ENCODE assay signal across 11 cellular contexts in genomic region chr12:92912052-92912451, GRCh38. TPM values are rescaled to one million over a fixed set of nuclear protein-coding genes. Genes with fewer than 3 reads are reported as not detected.
DNase-seq lines count a peak whose midpoint lies in the region; ATAC-seq, FAIRE-seq and TF ChIP-seq lines count a peak whose summit lies in the region.
"Had no signal": no experiment of that assay in that cellular context is flagged by ENCODE, and none has a peak within 500 bp of the region (broad histone marks: within the 10 kb centered on the region; RNA-seq: fewer than 3 reads in every experiment).

No MANE protein-coding gene starts in this region.

- CTCF ChIA-PET in CD8-positive, alpha-beta T cell (lab: Charles Lee), result no interaction called here
- CTCF ChIA-PET in IMR-90 (lab: Yijun Ruan, JAX), result no interaction called here

- no peak overlapping the region for H4K91ac ChIP-seq in IMR-90 (ENCODE audit: insufficient read depth, low read depth, low read length)

- peak; percentile 56 for ATAC-seq in CD8-positive, alpha-beta T cell
- ATAC-seq in IMR-90 (ENCODE audit: low read depth) (no peak), GM21423 (IDR thresholded peaks at IDR 0.05; ENCODE audit: unreplicated experiment) (no peak), GM18517 (IDR thresholded peaks at IDR 0.05; ENCODE audit: unreplicated experiment) (no peak)
- peak; percentile 97 for ATAC-seq in activated T-helper 17 cell treated with anti-CD3 and anti-CD28 coated beads, Interleukin-2, amount 50 U/mL, for 72 hours (replicated peaks)

- H3K9me1 ChIP-seq in IMR-90 (ENCODE audit: insufficient read depth, low read length) (peaks cover 5% of the 10 kb centered on the region; the same call in 1 of the 2 replicates), keratinocyte (ENCODE audit: control insufficient read depth, extremely low read depth, insufficient read depth, low read length) (no peaks in the 10 kb centered on the region)

- no peaks in the 10 kb centered on the region for H3K36me3 ChIP-seq in CD8-positive, alpha-beta T cell (ENCODE audit: insufficient read depth, low read length)
- H3K36me3 ChIP-seq in IMR-90 (ENCODE audit: control insufficient read depth, insufficient read depth, low read length) (no peaks in the 10 kb centered on the region), keratinocyte (ENCODE audit: control insufficient read depth in 2 of 2, extremely low read depth in 1 of 2, insufficient read depth in 2 of 2, low read length in 2 of 2) (no peaks in the 10 kb centered on the region)

- no peak for TF ChIP-seq CTCF in CD8-positive, alpha-beta T cell (IDR thresholded peaks at IDR 0.05)
- TF ChIP-seq CTCF in IMR-90 (conservative IDR thresholded peaks at IDR 0.05; ENCODE audit: low read depth, low read length), result no peak
- no peak for TF ChIP-seq CTCF in keratinocyte (optimal IDR thresholded peaks at IDR 0.05 in 1 of 3, IDR thresholded peaks at IDR 0.05 in 1 of 3, conservative IDR thresholded peaks at IDR 0.05 in 1 of 3; ENCODE audit: extremely low read depth in 1 of 3, insufficient read depth in 2 of 3, low read length in 3 of 3)

- H2BK120ac ChIP-seq in IMR-90 (ENCODE audit: low read depth, low read length), result no peak overlapping the region

- no peaks in the 10 kb centered on the region for H3K27me3 Mint-ChIP-seq in CD8-positive, alpha-beta T cell (ENCODE audit: low read depth)
- H3K27me3 Mint-ChIP-seq in activated T-helper 17 cell treated with anti-CD3 and anti-CD28 coated beads, Interleukin-2, amount 50 U/mL, for 72 hours, result no peaks in the 10 kb centered on the region

- peaks cover 26 to 68% of the 10 kb centered on the region in 2 experiments for H3K79me1 ChIP-seq in IMR-90 (ENCODE audit: low read depth in 1 of 2, low read length in 2 of 2)

- H4K20me1 ChIP-seq in IMR-90 (ENCODE audit: insufficient read depth, low read length) (peaks cover 36% of the 10 kb centered on the region), keratinocyte (ENCODE audit: control insufficient read depth, extremely low read depth, insufficient read depth, low read length) (no peaks in the 10 kb centered on the region)

- H3K9me3 Mint-ChIP-seq in CD8-positive, alpha-beta T cell, result no peaks in the 10 kb centered on the region
- no peaks in the 10 kb centered on the region for H3K9me3 Mint-ChIP-seq in activated T-helper 17 cell treated with anti-CD3 and anti-CD28 coated beads, Interleukin-2, amount 50 U/mL, for 72 hours

- no peak for TF ChIP-seq POLR2A in IMR-90 (IDR thresholded peaks at IDR 0.05; ENCODE audit: low read depth, low read length)

- H3K4me1 Mint-ChIP-seq in CD8-positive, alpha-beta T cell (ENCODE audit: low read depth), result peaks cover 57% of the 10 kb centered on the region
- peaks cover 22% of the 10 kb centered on the region for H3K4me1 Mint-ChIP-seq in activated T-helper 17 cell treated with anti-CD3 and anti-CD28 coated beads, Interleukin-2, amount 50 U/mL, for 72 hours

- H4K5ac ChIP-seq in IMR-90 (ENCODE audit: low read depth, low read length), result no peak overlapping the region

- no peak overlapping the region for H3K23ac ChIP-seq in IMR-90 (ENCODE audit: low read depth, low read length)

- peak; percentile 95 for FAIRE-seq in keratinocyte (lab: Jason Lieb, UNC)
- FAIRE-seq: G401.6, GM19239 had no signal

- dilution Hi-C loops in IMR-90 (cut with HindIII; ENCODE audit: low sequenced_read_pairs, unreplicated experiment), result no loop called here
- dilution Hi-C loops in keratinocyte (cut with MboI; ENCODE audit: extremely low pct_ligation_motif_present, low sequenced_read_pairs), result no loop called here

- DNase-seq in CD8-positive, alpha-beta T cell, result no peak
- DNase-seq in IMR-90 (peak; percentile 32), keratinocyte (ENCODE audit: low read depth, low spot score) (peak; percentile 92), cerebellum (ENCODE audit: low spot score) (no peak), mesenteric fat pad (ENCODE audit: low spot score) (no peak)
- DNase-seq: NCI-H1092 had no signal

- no peak overlapping the region for H3K14ac ChIP-seq in IMR-90 (replicated peaks; ENCODE audit: low read depth, low read length)

- H2BK20ac ChIP-seq in IMR-90 (ENCODE audit: low read depth, low read length), result no peak overlapping the region

- H3K4me3 ChIP-seq in CD8-positive, alpha-beta T cell (ENCODE audit: low read depth, low read length), result no peak overlapping the region
- H3K4me3 ChIP-seq in IMR-90 (ENCODE audit: insufficient read depth, low read depth, low read length), result no peak overlapping the region
- H3K4me3 ChIP-seq in keratinocyte (ENCODE audit: control insufficient read depth in 2 of 3, extremely low read depth in 1 of 3, insufficient read depth in 2 of 3, low read depth in 1 of 3, low read length in 3 of 3), result peak overlapping the region in 1 of 3 experiments; percentile 30

- in situ Hi-C loops in IMR-90 (cut with MboI; ENCODE audit: low sequenced_read_pairs), result no loop called here

- no peak overlapping the region for H2AK9ac ChIP-seq in IMR-90 (replicated peaks; ENCODE audit: low read depth, low read length, poor library complexity)

- no peak overlapping the region for H3K56ac ChIP-seq in IMR-90 (ENCODE audit: extremely low read depth, insufficient read depth, low read length)

- H3K4ac ChIP-seq in IMR-90 (ENCODE audit: low read depth, low read length), result no peak overlapping the region

- H3K36me3 Mint-ChIP-seq in CD8-positive, alpha-beta T cell, result peaks cover 2% of the 10 kb centered on the region
- H3K36me3 Mint-ChIP-seq in activated T-helper 17 cell treated with anti-CD3 and anti-CD28 coated beads, Interleukin-2, amount 50 U/mL, for 72 hours (ENCODE audit: low read depth), result no peaks in the 10 kb centered on the region

- H3K79me2 ChIP-seq in keratinocyte (ENCODE audit: control insufficient read depth, insufficient read depth, low read length), result peaks cover 63% of the 10 kb centered on the region

- 100% methylated on average over 2 of the region's 3 CpGs; no CpG with 5 or more reads in 1 of the 2 experiments for WGBS in IMR-90 (ENCODE audit: extremely low coverage in 2 of 2, insufficient read length in 1 of 2), 2 experiments

- H3K4me3 Mint-ChIP-seq in CD8-positive, alpha-beta T cell, result peak overlapping the region; percentile 0
- peak overlapping the region; percentile 9 for H3K4me3 Mint-ChIP-seq in activated T-helper 17 cell treated with anti-CD3 and anti-CD28 coated beads, Interleukin-2, amount 50 U/mL, for 72 hours

- H3K27ac Mint-ChIP-seq in CD8-positive, alpha-beta T cell, result peak overlapping the region; percentile 82
- H3K27ac Mint-ChIP-seq in activated T-helper 17 cell treated with anti-CD3 and anti-CD28 coated beads, Interleukin-2, amount 50 U/mL, for 72 hours, result peak overlapping the region; percentile 18

- no peak overlapping the region for H2BK15ac ChIP-seq in IMR-90 (ENCODE audit: low read depth, low read length)

- no peaks in the 10 kb centered on the region for H3K27me3 ChIP-seq in CD8-positive, alpha-beta T cell (ENCODE audit: insufficient read depth, low read length)
- no peaks in the 10 kb centered on the region for H3K27me3 ChIP-seq in IMR-90 (ENCODE audit: control insufficient read depth, insufficient read depth, low read length)
- no peaks in the 10 kb centered on the region for H3K27me3 ChIP-seq in keratinocyte (ENCODE audit: control insufficient read depth, extremely low read depth, insufficient read depth, low read length)

- H2AFZ ChIP-seq in IMR-90 (replicated peaks; ENCODE audit: low read length, poor library complexity) (no peak overlapping the region), keratinocyte (ENCODE audit: control insufficient read depth, low read length) (no peak overlapping the region)

- no peaks in the 10 kb centered on the region for H3K9me3 ChIP-seq in CD8-positive, alpha-beta T cell (ENCODE audit: low read length)
- H3K9me3 ChIP-seq in IMR-90 (ENCODE audit: control insufficient read depth, insufficient read depth, low read length), result peaks cover 3% of the 10 kb centered on the region; the same call in 1 of the 2 replicates
- no peaks in the 10 kb centered on the region for H3K9me3 ChIP-seq in keratinocyte (ENCODE audit: control insufficient read depth, low read depth, low read length)

- peaks cover 30% of the 10 kb centered on the region for H3K4me1 ChIP-seq in CD8-positive, alpha-beta T cell (ENCODE audit: insufficient read depth, low read length)
- H3K4me1 ChIP-seq in IMR-90 (ENCODE audit: control insufficient read depth, insufficient read depth, low read length) (peaks cover 2% of the 10 kb centered on the region; the same call in 1 of the 2 replicates), keratinocyte (ENCODE audit: control insufficient read depth, extremely low read depth, insufficient read depth, low read length) (peaks cover 19% of the 10 kb centered on the region)

- no peak overlapping the region for H2BK5ac ChIP-seq in IMR-90 (ENCODE audit: low read depth, low read length, poor library complexity, severe bottlenecking)

- H2AK5ac ChIP-seq in IMR-90 (ENCODE audit: low read depth, low read length), result no peak overlapping the region

- H3K18ac ChIP-seq in IMR-90 (ENCODE audit: low read depth, low read length), result no peak overlapping the region

- no peak overlapping the region for H3K9ac ChIP-seq in IMR-90 (ENCODE audit: low read depth, low read length)
- H3K9ac ChIP-seq in keratinocyte (ENCODE audit: control insufficient read depth, extremely low read depth, insufficient read depth, low read length), result no peak overlapping the region

- no peak overlapping the region for H3K27ac ChIP-seq in CD8-positive, alpha-beta T cell (ENCODE audit: low read depth, low read length)
- no peak overlapping the region for H3K27ac ChIP-seq in IMR-90 (ENCODE audit: insufficient read depth, low read length)
- H3K27ac ChIP-seq in keratinocyte (ENCODE audit: control insufficient read depth, insufficient read depth, low read length), result peak overlapping the region; percentile 69

- POLR2A ChIA-PET in CD8-positive, alpha-beta T cell (lab: Charles Lee), result no interaction called here
- POLR2A ChIA-PET in IMR-90 (lab: Charles Lee; ENCODE audit: unreplicated experiment), result no interaction called here

- TF ChIP-seq RAD21 in IMR-90 (IDR thresholded peaks at IDR 0.05; ENCODE audit: low read length), result no peak

- H4K8ac ChIP-seq in IMR-90 (ENCODE audit: low read depth in 2 of 2, low read length in 2 of 2), result no peak overlapping the region

- intact Hi-C loops in CD8-positive, alpha-beta T cell (cut with DNase I, micrococcal nuclease), result no loop called here
- intact Hi-C loops in IMR-90 (cut with micrococcal nuclease), result no loop called here

- BruUV-seq in IMR-90 (replicated peaks; lab: Mats Ljungman, UMichigan), result no TSS peak

- H3K4me2 ChIP-seq in IMR-90 (ENCODE audit: low read depth, low read length) (0 out of 2 replicates have a peak overlapping the region, but pooled peaks have one; percentile 26), keratinocyte (ENCODE audit: control insufficient read depth, extremely low read depth, insufficient read depth, low read depth, low read length) (peak overlapping the region; percentile 55)

RNA-seq across cellular contexts. Expression of gene EEA1, which starts 17.0 kb away (rescaled TPM):
- 1 to 10 TPM; 4.3 to 6.9 TPM for total RNA-seq in CD8-positive, alpha-beta T cell
- total RNA-seq in IMR-90 (2012; rRNA removed), result 12.5 and 23.9 TPM in 2 replicates
- 4.6 and 4.8 TPM in 2 replicates for polyA plus RNA-seq in IMR-90 (2012; rRNA removed)
- 0.26 and 0.33 TPM in 2 replicates for polyA plus RNA-seq in IMR-90 (2012; cell fraction: cytosol; rRNA removed)
- polyA plus RNA-seq in IMR-90 (2012; cell fraction: nucleus; rRNA removed; ENCODE audit: low replicate concordance), result 0.34 and 3.3 TPM in 2 replicates
- total RNA-seq in activated T-helper 17 cell treated with anti-CD3 and anti-CD28 coated beads, Interleukin-2, amount 50 U/mL, for 72 hours, result 10 to 100 TPM; 11.2 to 12.3 TPM
- polyA plus RNA-seq in keratinocyte, result 7.3 to 14.3 TPM (median 12.0 TPM) in 3 replicates
- polyA plus RNA-seq in keratinocyte (2011; ENCODE audit: low read depth), result 63.5 TPM
- 3.5 and 8.3 TPM in 2 replicates for polyA plus RNA-seq in keratinocyte (2011; cell fraction: cytosol; rRNA removed)
- polyA plus RNA-seq in keratinocyte (2011; cell fraction: nucleus; rRNA removed), result 13.5 and 24.4 TPM in 2 replicates
- 10.9 and 11.0 TPM in 2 replicates for polyA plus RNA-seq in keratinocyte (2012; ENCODE audit: low replicate concordance)
- 1.2 to 35.0 TPM (median 9.6 TPM) in 3 replicates for polyA minus RNA-seq in keratinocyte
- polyA minus RNA-seq in keratinocyte (2011; cell fraction: cytosol; rRNA and poly(A)+ RNA removed), result 7.1 TPM
- 22.8 and 71.7 TPM in 2 replicates for polyA minus RNA-seq in keratinocyte (2011; cell fraction: nucleus; rRNA and poly(A)+ RNA removed)
- total RNA-seq in cerebellum, result 18.1 TPM
- total RNA-seq in mesenteric fat pad, result 58.7 TPM

Comparison
In these comparisons a context has a peak if more than half of its experiments do, and no peak if none do; other contexts are left out.
1. ATAC-seq: peak in CD8-positive, alpha-beta T cell (single experiment) and activated T-helper 17 cell treated with anti-CD3 and anti-CD28 coated beads, Interleukin-2, amount 50 U/mL, for 72 hours (single experiment); none in IMR-90 (single experiment), GM21423 (single experiment) and GM18517 (single experiment).
2. DNase-seq: peak in IMR-90 (single experiment) and keratinocyte (single experiment); none in CD8-positive, alpha-beta T cell (0 of 7), cerebellum (single experiment) and mesenteric fat pad (single experiment).